ENCODE assay signal across 26 cellular contexts in genomic region chr3:115838786-115839185, GRCh38.
"Had no signal": no experiment of that assay in that cellular context is flagged by ENCODE, and none has a peak within 500 bp of the region (broad histone marks: within the 10 kb centered on the region; RNA-seq: fewer than 3 reads in every experiment).

No MANE protein-coding gene starts in this region.

- H3K4me1 ChIP-seq: neural progenitor cell, parathyroid adenoma, psoas muscle, right lobe of liver, stomach, thyroid gland, upper lobe of left lung, uterus had no signal

- H3K9me3 ChIP-seq: ovary, psoas muscle, right lobe of liver, sigmoid colon, stomach, thoracic aorta, thyroid gland, tibial nerve, upper lobe of left lung, uterus had no signal

- H3K4me3 ChIP-seq: neural progenitor cell, ovary, psoas muscle, right lobe of liver, sigmoid colon, stomach, thoracic aorta, thyroid gland, tibial nerve, upper lobe of left lung, uterus had no signal

- ATAC-seq: naive thymus-derived CD4-positive, alpha-beta T cell; natural killer cell; psoas muscle; right cardiac atrium; right lobe of liver; stimulated activated effector memory CD8-positive, alpha-beta T cell treated with anti-CD3 and anti-CD28 coated beads, Interleukin-12 subunit alpha, Interleukin-12 subunit beta, amount 100 ng/mL, for 72 hours; stimulated activated naive B cell treated with anti-CD40 and anti-IgM and Interleukin-4, amounts not matched to agents 10 μg/mL and 1 μg/mL and 100 μg/mL, for 72 hours had no signal

- H3K27me3 ChIP-seq: neural progenitor cell, ovary, right lobe of liver, sigmoid colon, stomach, thyroid gland, tibial nerve, upper lobe of left lung, uterus had no signal

- DNase-seq: naive thymus-derived CD4-positive, alpha-beta T cell; natural killer cell; occipital lobe; ovary; posterior cingulate gyrus; psoas muscle; right cardiac atrium; right lobe of liver; sigmoid colon; small intestine; stimulated activated CD4-positive, alpha-beta T cell treated with anti-CD3 and anti-CD28 coated beads, Interleukin-15, amount 100 ng/mL, for 24 hours; stimulated activated CD4-positive, alpha-beta T cell treated with anti-CD3 and anti-CD28 coated beads, Interleukin-2, amount 100 ng/mL, for 24 hours; stimulated activated CD4-positive, alpha-beta T cell treated with anti-CD3 and anti-CD28 coated beads, Interleukin-2, amount 100 ng/mL, for 48 hours; stimulated activated CD4-positive, alpha-beta T cell treated with anti-CD3 and anti-CD28 coated beads, Interleukin-4, amount 100 ng/mL, for 24 hours; stimulated activated naive B cell treated with anti-CD40 and anti-IgM and Interleukin-4, amounts not matched to agents 10 μg/mL and 1 μg/mL and 100 μg/mL, for 72 hours; stimulated activated naive CD4-positive, alpha-beta T cell treated with Interleukin-2 at 50 U/mL for 16 hours; stomach; thyroid gland; trophoblast cell; uterus had no signal

- H3K27ac ChIP-seq: neural progenitor cell, ovary, parathyroid adenoma, psoas muscle, right lobe of liver, sigmoid colon, stomach, thoracic aorta, thyroid gland, tibial nerve, upper lobe of left lung, uterus had no signal

- H3K36me3 ChIP-seq: neural progenitor cell, ovary, right lobe of liver, stomach, thoracic aorta, thyroid gland, tibial nerve, upper lobe of left lung, uterus had no signal
